15 cellular contexts compared by ENCODE assay signal in the genomic region with DNA sequence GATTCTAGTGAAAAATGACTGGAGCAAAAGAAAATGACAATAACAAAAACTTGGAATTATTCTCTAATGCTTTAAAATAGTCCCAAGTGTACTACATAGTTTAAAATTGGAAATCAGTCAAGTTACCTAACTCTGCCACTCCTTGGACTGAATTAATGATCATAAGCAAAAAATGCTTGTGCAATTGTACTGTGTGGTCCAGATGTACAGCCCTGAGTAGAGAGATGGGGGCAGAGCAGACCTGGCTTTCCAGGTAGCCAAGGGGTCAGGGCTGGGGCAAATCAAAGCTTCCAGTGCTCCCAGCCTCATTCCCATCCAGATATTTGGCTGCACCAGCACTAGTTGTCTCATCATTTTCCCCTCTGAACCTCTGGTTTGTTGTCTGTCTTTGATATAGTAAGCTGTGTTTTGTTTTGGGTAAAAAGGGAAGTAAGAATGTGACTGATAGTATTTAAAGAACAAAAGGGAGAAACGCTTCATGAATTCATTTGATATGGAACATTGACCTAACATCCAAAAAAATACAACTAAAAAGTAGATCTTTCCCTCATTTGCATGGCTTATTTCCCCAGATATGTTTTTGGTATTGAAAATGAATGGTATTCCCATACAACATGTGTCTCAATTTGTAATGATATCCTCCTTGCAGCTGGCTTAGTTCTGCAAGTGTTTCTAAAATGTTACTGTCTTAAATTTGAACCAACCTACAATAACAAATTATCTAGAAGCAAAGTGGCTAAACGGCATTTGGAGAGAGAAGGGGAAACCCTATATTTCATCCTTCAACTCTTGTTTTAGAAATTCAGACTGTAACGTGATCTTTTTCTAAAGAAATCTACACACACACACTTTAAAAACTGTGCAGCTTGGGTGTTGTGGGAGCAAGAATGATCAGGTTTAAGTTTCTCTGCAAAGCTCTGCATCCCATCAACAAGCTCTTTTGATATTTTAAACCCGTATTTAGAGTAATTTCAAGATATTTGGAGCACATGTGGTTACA.
DNase-seq lines count a peak whose midpoint lies in the region; ATAC-seq and TF ChIP-seq lines count a peak whose summit lies in the region.
"Had no signal": no experiment of that assay in that cellular context is flagged by ENCODE, and none has a peak within 500 bp of the region (broad histone marks: within the 10 kb centered on the region; RNA-seq: fewer than 3 reads in every experiment).

No MANE protein-coding gene starts in this region.

- peak; percentile 66 for DNase-seq in NOMO-1 treated with DMSO at 0.1 percent for 48 hours (lab: John Stamatoyannopoulos, UW; ENCODE audit: unreplicated experiment)
- no peak for DNase-seq in nephron progenitor cell
- no peak for DNase-seq in kidney tubule cell (ENCODE audit: low spot score)
- no peak for DNase-seq in NCI-H345 (lab: John Stamatoyannopoulos, UW)
- no peak for DNase-seq in activated CD4-positive, alpha-beta T cell treated with anti-CD3 and anti-CD28 coated beads for 36 hours
- DNase-seq: activated T-cell treated with anti-CD3 and anti-CD28 coated beads, Interleukin-2, amount 50 U/mL, for 1 hour; CD4-positive, CD25-positive, alpha-beta regulatory T cell; effector CD8-positive, alpha-beta T cell; foreskin keratinocyte; HCEC 1CT; NCI-H524 treated with DMSO at 0.1 percent for 48 hours; SHP77 treated with DMSO at 0.1 percent for 48 hours had no signal

- peaks cover 69% of the 10 kb centered on the region for H3K36me3 Mint-ChIP-seq in nephron progenitor cell (ENCODE audit: low read depth)
- no peaks in the 10 kb centered on the region for H3K36me3 Mint-ChIP-seq in activated CD4-positive, alpha-beta T cell treated with anti-CD3 and anti-CD28 coated beads for 36 hours (ENCODE audit: low read depth)
- H3K36me3 Mint-ChIP-seq: CD4-positive, CD25-positive, alpha-beta regulatory T cell; WTC11 had no signal

- H3K27me3 Mint-ChIP-seq in nephron progenitor cell (ENCODE audit: low read depth, poor library complexity): no peaks in the 10 kb centered on the region
- peaks cover 12% of the 10 kb centered on the region for H3K27me3 Mint-ChIP-seq in activated CD4-positive, alpha-beta T cell treated with anti-CD3 and anti-CD28 coated beads for 36 hours

- no peak overlapping the region for H3K4me3 Mint-ChIP-seq in nephron progenitor cell
- no peak overlapping the region for H3K4me3 Mint-ChIP-seq in activated CD4-positive, alpha-beta T cell treated with anti-CD3 and anti-CD28 coated beads for 36 hours
- H3K4me3 Mint-ChIP-seq: CD4-positive, CD25-positive, alpha-beta regulatory T cell; WTC11 had no signal

- peak overlapping the region; percentile 13 for H3K27ac Mint-ChIP-seq in nephron progenitor cell
- H3K27ac Mint-ChIP-seq in activated CD4-positive, alpha-beta T cell treated with anti-CD3 and anti-CD28 coated beads for 36 hours: no peak overlapping the region
- H3K27ac Mint-ChIP-seq: CD4-positive, CD25-positive, alpha-beta regulatory T cell; WTC11 had no signal

- CTCF ChIA-PET in activated CD4-positive, alpha-beta T cell treated with anti-CD3 and anti-CD28 coated beads for 36 hours (lab: Charles Lee): interaction anchor here (0.6 to 1.4 kb wide), 5 partner anchors 9 to 841 kb away, joined by 3 to 4 read pairs (median 3); no protein-coding TSS in a partner anchor

- intact Hi-C loops in activated CD4-positive, alpha-beta T cell treated with anti-CD3 and anti-CD28 coated beads for 36 hours (cut with DNase I, micrococcal nuclease): no loop called here

- peaks cover 76% of the 10 kb centered on the region for H3K4me1 Mint-ChIP-seq in nephron progenitor cell
- H3K4me1 Mint-ChIP-seq in activated CD4-positive, alpha-beta T cell treated with anti-CD3 and anti-CD28 coated beads for 36 hours: no peaks in the 10 kb centered on the region
- H3K4me1 Mint-ChIP-seq: CD4-positive, CD25-positive, alpha-beta regulatory T cell; WTC11 had no signal

- ATAC-seq in GM18858 (IDR thresholded peaks at IDR 0.05; ENCODE audit: unreplicated experiment) (peak; percentile 74), HG02763 (IDR thresholded peaks at IDR 0.05; ENCODE audit: unreplicated experiment) (peak; percentile 45)
- ATAC-seq in activated CD4-positive, alpha-beta T cell treated with anti-CD3 and anti-CD28 coated beads for 36 hours: no peak
- ATAC-seq: foreskin keratinocyte, WTC11 had no signal

- TF ChIP-seq CTCF in nephron progenitor cell (IDR thresholded peaks at IDR 0.05): no peak

- H3K9me3 Mint-ChIP-seq in nephron progenitor cell: no peaks in the 10 kb centered on the region
- H3K9me3 Mint-ChIP-seq in activated CD4-positive, alpha-beta T cell treated with anti-CD3 and anti-CD28 coated beads for 36 hours (ENCODE audit: low read depth): no peaks in the 10 kb centered on the region
- H3K9me3 Mint-ChIP-seq: WTC11 had no signal

- POLR2A ChIA-PET in activated CD4-positive, alpha-beta T cell treated with anti-CD3 and anti-CD28 coated beads for 36 hours (lab: Charles Lee): interaction anchor here (0.6 kb wide), 1 partner anchor 26 kb away, joined by 3 read pairs; no protein-coding TSS in a partner anchor
